9 cellular contexts compared by ENCODE assay signal in the genomic region with DNA sequence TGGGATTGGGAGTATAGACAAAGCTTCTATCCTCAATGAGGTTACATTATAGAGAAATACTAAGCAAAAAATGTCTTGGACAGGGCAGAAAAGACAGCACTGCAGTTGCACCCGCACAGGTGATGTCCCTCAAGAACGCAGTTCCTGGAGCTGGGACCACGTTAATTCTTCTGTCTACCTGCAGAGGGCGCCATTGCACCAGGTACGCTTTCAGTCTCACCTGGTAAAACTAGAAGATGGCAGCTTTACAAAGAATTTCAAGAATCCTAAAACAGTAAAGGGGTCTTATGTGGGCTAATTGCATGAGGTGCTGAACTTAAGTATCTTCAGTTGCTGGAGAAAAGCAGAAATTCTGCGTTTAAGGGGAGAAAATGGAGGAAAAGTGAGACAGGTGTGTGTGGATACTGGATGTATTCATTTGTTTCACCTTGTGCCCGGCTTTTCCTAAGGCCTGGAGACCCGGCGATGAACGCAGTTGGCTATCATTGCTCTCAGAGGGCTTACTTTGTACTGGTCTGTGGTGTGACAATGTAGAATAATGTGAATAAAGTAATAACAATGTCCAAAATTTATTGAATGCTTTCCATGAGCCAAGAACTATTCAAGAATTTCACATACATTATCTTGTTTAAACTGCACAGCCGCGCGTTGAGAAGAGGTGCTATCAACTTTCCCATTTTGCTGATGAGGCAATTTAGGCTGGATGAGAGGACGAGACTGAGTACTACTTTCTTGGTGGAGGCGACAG.
DNase-seq lines count a peak whose midpoint lies in the region; ATAC-seq, FAIRE-seq and TF ChIP-seq lines count a peak whose summit lies in the region.
"Had no signal": no experiment of that assay in that cellular context is flagged by ENCODE, and none has a peak within 500 bp of the region (broad histone marks: within the 10 kb centered on the region; RNA-seq: fewer than 3 reads in every experiment).

No MANE protein-coding gene starts in this region.

- H3K27me3 ChIP-seq in Loucy (ENCODE audit: insufficient read depth, low read length, poor library complexity, severe bottlenecking): no peaks in the 10 kb centered on the region
- no peaks in the 10 kb centered on the region for H3K27me3 ChIP-seq in keratinocyte (ENCODE audit: control insufficient read depth, extremely low read depth, insufficient read depth, low read length)

- no peaks in the 10 kb centered on the region for H3K4me1 ChIP-seq in Loucy (ENCODE audit: insufficient read depth, low read length, poor library complexity, severe bottlenecking)
- H3K4me1 ChIP-seq in keratinocyte (ENCODE audit: control insufficient read depth, extremely low read depth, insufficient read depth, low read length): no peaks in the 10 kb centered on the region

- no peak overlapping the region for H2AFZ ChIP-seq in Loucy (ENCODE audit: low read length)
- H2AFZ ChIP-seq in keratinocyte (ENCODE audit: control insufficient read depth, low read length): no peak overlapping the region

- H3K9ac ChIP-seq in Loucy (ENCODE audit: low read depth, low read length, poor library complexity, severe bottlenecking) (no peak overlapping the region), keratinocyte (ENCODE audit: control insufficient read depth, extremely low read depth, insufficient read depth, low read length) (no peak overlapping the region)

- TF ChIP-seq CTCF in Loucy (conservative IDR thresholded peaks at IDR 0.05; ENCODE audit: low read length) (peak; percentile 93), keratinocyte (optimal IDR thresholded peaks at IDR 0.05 in 1 of 3, IDR thresholded peaks at IDR 0.05 in 1 of 3, conservative IDR thresholded peaks at IDR 0.05 in 1 of 3; ENCODE audit: extremely low read depth in 1 of 3, insufficient read depth in 2 of 3, low read length in 3 of 3) (peak; percentile 51 to 67 (median 53))

- no peaks in the 10 kb centered on the region for H3K9me1 ChIP-seq in keratinocyte (ENCODE audit: control insufficient read depth, extremely low read depth, insufficient read depth, low read length)

- H3K4me3 ChIP-seq in Loucy (ENCODE audit: low read length, poor library complexity, severe bottlenecking): no peak overlapping the region
- H3K4me3 ChIP-seq in keratinocyte (ENCODE audit: control insufficient read depth in 2 of 3, extremely low read depth in 1 of 3, insufficient read depth in 2 of 3, low read depth in 1 of 3, low read length in 3 of 3): no peak overlapping the region

- DNase-seq in NK-92 treated with Interleukin-12 subunit alpha and Interleukin-12 subunit beta, amount 100 ng/mL, for 24 hours (lab: John Stamatoyannopoulos, UW): peak; percentile 14
- no peak for DNase-seq in NK-92 (lab: John Stamatoyannopoulos, UW; ENCODE audit: unreplicated experiment)
- DNase-seq in UCSD-AML1 (lab: John Stamatoyannopoulos, UW; ENCODE audit: unreplicated experiment): peak; percentile 10
- DNase-seq in keratinocyte (ENCODE audit: low read depth, low spot score): no peak
- DNase-seq in SIG-M5 (lab: John Stamatoyannopoulos, UW): no peak
- DNase-seq in cardiac septum (ENCODE audit: low spot score): no peak

- H3K9me2 ChIP-seq in Loucy (replicated peaks; ENCODE audit: low read depth, low read length): no peaks in the 10 kb centered on the region

- no peaks in the 10 kb centered on the region for H4K20me1 ChIP-seq in Loucy (ENCODE audit: insufficient read depth, low read length, poor library complexity, severe bottlenecking)
- H4K20me1 ChIP-seq in keratinocyte (ENCODE audit: control insufficient read depth, extremely low read depth, insufficient read depth, low read length): no peaks in the 10 kb centered on the region

- H3K79me2 ChIP-seq in Loucy (ENCODE audit: insufficient read depth, low read length): no peaks in the 10 kb centered on the region
- H3K79me2 ChIP-seq in keratinocyte (ENCODE audit: control insufficient read depth, insufficient read depth, low read length): no peaks in the 10 kb centered on the region

- H3K27ac ChIP-seq in keratinocyte (ENCODE audit: control insufficient read depth, insufficient read depth, low read length): no peak overlapping the region

- ATAC-seq in GM21526 (IDR thresholded peaks at IDR 0.05; ENCODE audit: low FRiP score, unreplicated experiment): peak; percentile 67

- intact Hi-C loops in cardiac septum (cut with DNase I): no loop called here

- dilution Hi-C loops in keratinocyte (cut with MboI; ENCODE audit: extremely low pct_ligation_motif_present, low sequenced_read_pairs): no loop called here

- FAIRE-seq in keratinocyte (lab: Jason Lieb, UNC): no peak
- FAIRE-seq: G401.6 had no signal

- H3K9me3 ChIP-seq in Loucy (ENCODE audit: insufficient read depth, low read depth, low read length): no peaks in the 10 kb centered on the region
- H3K9me3 ChIP-seq in keratinocyte (ENCODE audit: control insufficient read depth, low read depth, low read length): no peaks in the 10 kb centered on the region

- H3K4me2 ChIP-seq in Loucy (ENCODE audit: low read depth, low read length, poor library complexity, severe bottlenecking) (no peak overlapping the region), keratinocyte (ENCODE audit: control insufficient read depth, extremely low read depth, insufficient read depth, low read depth, low read length) (no peak overlapping the region)

- no peaks in the 10 kb centered on the region for H3F3A ChIP-seq in Loucy (ENCODE audit: low read depth)

- H3K36me3 ChIP-seq in Loucy (ENCODE audit: insufficient read depth, low read length): no peaks in the 10 kb centered on the region
- no peaks in the 10 kb centered on the region for H3K36me3 ChIP-seq in keratinocyte (ENCODE audit: control insufficient read depth in 2 of 2, extremely low read depth in 1 of 2, insufficient read depth in 2 of 2, low read length in 2 of 2)

Comparison
In these comparisons a context has a peak if more than half of its experiments do, and no peak if none do; other contexts are left out.
1. DNase-seq: peak in NK-92 treated with Interleukin-12 subunit alpha and Interleukin-12 subunit beta, amount 100 ng/mL, for 24 hours (single experiment) and UCSD-AML1 (single experiment); none in NK-92 (single experiment), keratinocyte (single experiment), SIG-M5 (single experiment) and cardiac septum (single experiment).